ENCODE assay signal across 1 cellular context in the genomic region with DNA sequence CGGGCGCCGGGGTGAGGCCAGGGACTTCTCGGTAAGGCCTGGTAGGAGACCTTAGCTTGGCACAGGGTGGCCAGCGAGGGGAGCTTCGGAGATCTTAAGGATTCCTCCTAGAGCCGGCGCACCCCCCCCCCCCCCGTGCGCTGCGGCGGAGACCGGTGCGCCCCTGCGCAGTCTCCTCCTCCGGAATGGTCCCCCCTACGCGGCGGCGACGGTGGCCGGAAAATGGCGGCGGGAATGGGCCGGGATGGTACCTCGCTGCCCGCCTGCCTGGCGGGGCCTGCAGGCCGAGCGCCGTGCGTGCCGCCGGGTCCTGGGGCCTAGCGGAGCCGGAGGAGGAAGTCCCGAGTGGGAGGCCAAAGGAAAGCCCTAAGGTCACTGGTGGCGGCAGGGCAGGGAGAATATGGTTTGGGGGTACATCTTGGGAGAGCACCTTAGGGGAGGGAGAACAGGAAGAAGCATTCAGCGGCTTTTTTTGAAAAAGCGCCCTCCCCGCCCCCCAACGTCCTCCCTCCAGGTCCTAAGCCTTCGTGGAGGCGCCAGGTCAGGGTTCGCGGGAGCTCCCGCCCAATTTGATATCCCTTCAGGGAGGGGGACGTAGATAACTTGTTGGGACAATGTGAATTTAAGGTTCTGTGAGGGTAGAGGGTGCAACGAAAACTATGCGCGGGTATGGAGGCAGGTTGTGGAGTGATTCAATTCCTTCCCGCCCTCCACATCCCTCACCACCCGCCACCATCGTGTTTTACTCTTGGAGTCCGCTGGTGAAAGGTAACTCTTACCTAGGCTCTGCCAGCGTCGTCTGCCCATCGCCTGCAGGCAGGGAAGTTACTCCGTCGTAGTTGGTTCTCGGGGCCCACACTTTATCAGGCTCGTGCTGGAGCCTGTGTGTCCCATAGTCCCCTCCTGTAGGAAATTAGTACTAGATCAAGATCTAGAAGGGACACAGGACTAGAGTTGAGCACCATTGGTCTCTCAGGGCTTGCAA.
TF ChIP-seq lines count a peak whose summit lies in the region.

No MANE protein-coding gene starts in this region.

TF ChIP-seq in WTC11, 78 proteins besides CTCF, POLR2A, EP300 and RAD21 (continued from another document):
- TF ChIP-seq, protein P1, sequence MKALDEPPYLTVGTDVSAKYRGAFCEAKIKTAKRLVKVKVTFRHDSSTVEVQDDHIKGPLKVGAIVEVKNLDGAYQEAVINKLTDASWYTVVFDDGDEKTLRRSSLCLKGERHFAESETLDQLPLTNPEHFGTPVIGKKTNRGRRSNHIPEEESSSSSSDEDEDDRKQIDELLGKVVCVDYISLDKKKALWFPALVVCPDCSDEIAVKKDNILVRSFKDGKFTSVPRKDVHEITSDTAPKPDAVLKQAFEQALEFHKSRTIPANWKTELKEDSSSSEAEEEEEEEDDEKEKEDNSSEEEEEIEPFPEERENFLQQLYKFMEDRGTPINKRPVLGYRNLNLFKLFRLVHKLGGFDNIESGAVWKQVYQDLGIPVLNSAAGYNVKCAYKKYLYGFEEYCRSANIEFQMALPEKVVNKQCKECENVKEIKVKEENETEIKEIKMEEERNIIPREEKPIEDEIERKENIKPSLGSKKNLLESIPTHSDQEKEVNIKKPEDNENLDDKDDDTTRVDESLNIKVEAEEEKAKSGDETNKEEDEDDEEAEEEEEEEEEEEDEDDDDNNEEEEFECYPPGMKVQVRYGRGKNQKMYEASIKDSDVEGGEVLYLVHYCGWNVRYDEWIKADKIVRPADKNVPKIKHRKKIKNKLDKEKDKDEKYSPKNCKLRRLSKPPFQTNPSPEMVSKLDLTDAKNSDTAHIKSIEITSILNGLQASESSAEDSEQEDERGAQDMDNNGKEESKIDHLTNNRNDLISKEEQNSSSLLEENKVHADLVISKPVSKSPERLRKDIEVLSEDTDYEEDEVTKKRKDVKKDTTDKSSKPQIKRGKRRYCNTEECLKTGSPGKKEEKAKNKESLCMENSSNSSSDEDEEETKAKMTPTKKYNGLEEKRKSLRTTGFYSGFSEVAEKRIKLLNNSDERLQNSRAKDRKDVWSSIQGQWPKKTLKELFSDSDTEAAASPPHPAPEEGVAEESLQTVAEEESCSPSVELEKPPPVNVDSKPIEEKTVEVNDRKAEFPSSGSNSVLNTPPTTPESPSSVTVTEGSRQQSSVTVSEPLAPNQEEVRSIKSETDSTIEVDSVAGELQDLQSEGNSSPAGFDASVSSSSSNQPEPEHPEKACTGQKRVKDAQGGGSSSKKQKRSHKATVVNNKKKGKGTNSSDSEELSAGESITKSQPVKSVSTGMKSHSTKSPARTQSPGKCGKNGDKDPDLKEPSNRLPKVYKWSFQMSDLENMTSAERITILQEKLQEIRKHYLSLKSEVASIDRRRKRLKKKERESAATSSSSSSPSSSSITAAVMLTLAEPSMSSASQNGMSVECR (CRISPR knock-in tag; IDR thresholded peaks at IDR 0.05; ENCODE audit: borderline replicate concordance) = 0 out of 2 replicates have a peak, but pooled peaks have one; percentile 55
- TF ChIP-seq ETV6 (CRISPR knock-in tag; IDR thresholded peaks at IDR 0.05) = 0 out of 2 replicates have a peak, but pooled peaks have one; percentile 7
- TF ChIP-seq, protein P2, sequence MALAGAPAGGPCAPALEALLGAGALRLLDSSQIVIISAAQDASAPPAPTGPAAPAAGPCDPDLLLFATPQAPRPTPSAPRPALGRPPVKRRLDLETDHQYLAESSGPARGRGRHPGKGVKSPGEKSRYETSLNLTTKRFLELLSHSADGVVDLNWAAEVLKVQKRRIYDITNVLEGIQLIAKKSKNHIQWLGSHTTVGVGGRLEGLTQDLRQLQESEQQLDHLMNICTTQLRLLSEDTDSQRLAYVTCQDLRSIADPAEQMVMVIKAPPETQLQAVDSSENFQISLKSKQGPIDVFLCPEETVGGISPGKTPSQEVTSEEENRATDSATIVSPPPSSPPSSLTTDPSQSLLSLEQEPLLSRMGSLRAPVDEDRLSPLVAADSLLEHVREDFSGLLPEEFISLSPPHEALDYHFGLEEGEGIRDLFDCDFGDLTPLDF (CRISPR knock-in tag; IDR thresholded peaks at IDR 0.05) = no peak
- TF ChIP-seq KAT7 (CRISPR knock-in tag; IDR thresholded peaks at IDR 0.05; ENCODE audit: borderline replicate concordance) = peak; percentile 16; the same call in 1 of the 2 replicates
- no peak for TF ChIP-seq IRF2 (CRISPR knock-in tag; IDR thresholded peaks at IDR 0.05; ENCODE audit: borderline replicate concordance, low read depth)
